1 cellular context compared by ENCODE assay signal in the genomic region with DNA sequence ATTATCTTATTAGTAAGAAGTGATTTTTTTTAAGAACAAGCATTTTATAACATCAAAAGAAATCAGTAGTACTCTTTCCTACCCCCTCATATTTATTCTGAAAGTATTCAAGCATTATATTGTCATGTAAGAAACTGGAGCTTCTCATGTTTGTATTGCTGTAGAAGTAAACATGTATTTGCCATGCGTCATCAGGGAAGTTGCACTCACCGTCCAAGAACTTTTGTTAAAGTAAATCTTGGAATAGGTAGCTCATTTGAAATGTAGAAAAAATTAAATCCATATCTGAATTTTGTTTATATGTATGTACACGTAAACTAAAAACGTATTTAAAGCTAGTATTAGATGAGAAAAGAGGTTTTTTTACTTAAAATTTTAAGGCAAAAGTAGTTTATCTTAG.
TF ChIP-seq lines count a peak whose summit lies in the region.

No MANE protein-coding gene starts in this region.

TF ChIP-seq in WTC11, 78 proteins besides CTCF, POLR2A, EP300 and RAD21 (continued from another document):
- TF ChIP-seq, protein P1, sequence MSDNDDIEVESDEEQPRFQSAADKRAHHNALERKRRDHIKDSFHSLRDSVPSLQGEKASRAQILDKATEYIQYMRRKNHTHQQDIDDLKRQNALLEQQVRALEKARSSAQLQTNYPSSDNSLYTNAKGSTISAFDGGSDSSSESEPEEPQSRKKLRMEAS (CRISPR knock-in tag; IDR thresholded peaks at IDR 0.05), result no peak
- no peak for TF ChIP-seq JUN (CRISPR knock-in tag; IDR thresholded peaks at IDR 0.05)
- TF ChIP-seq, protein P2, sequence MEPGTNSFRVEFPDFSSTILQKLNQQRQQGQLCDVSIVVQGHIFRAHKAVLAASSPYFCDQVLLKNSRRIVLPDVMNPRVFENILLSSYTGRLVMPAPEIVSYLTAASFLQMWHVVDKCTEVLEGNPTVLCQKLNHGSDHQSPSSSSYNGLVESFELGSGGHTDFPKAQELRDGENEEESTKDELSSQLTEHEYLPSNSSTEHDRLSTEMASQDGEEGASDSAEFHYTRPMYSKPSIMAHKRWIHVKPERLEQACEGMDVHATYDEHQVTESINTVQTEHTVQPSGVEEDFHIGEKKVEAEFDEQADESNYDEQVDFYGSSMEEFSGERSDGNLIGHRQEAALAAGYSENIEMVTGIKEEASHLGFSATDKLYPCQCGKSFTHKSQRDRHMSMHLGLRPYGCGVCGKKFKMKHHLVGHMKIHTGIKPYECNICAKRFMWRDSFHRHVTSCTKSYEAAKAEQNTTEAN (CRISPR knock-in tag; IDR thresholded peaks at IDR 0.05), result no peak
- no peak for TF ChIP-seq ZNF219 (CRISPR knock-in tag; IDR thresholded peaks at IDR 0.05; ENCODE audit: borderline replicate concordance)
- no peak for TF ChIP-seq NR1H2 (CRISPR knock-in tag; IDR thresholded peaks at IDR 0.05)
- TF ChIP-seq PRRX2 (CRISPR knock-in tag; IDR thresholded peaks at IDR 0.05), result no peak
